In genomic region chr2:217940261-217941220, GRCh38 we compare ENCODE assay signal across 13 cellular contexts.
DNase-seq lines count a peak whose midpoint lies in the region; ATAC-seq and TF ChIP-seq lines count a peak whose summit lies in the region.
"Had no signal": no experiment of that assay in that cellular context is flagged by ENCODE, and none has a peak within 500 bp of the region (broad histone marks: within the 10 kb centered on the region; RNA-seq: fewer than 3 reads in every experiment).

No MANE protein-coding gene starts in this region.

- H3K27me3 ChIP-seq in ascending aorta (no peaks in the 10 kb centered on the region), fibroblast of lung (ENCODE audit: control insufficient read depth, insufficient read depth, low read length) (no peaks in the 10 kb centered on the region), osteoblast (ENCODE audit: insufficient read depth, low read length) (no peaks in the 10 kb centered on the region), transverse colon (no peaks in the 10 kb centered on the region)

- H4K20me1 ChIP-seq in fibroblast of lung (ENCODE audit: control insufficient read depth, extremely low read depth, insufficient read depth, low read length): no peaks in the 10 kb centered on the region
- peaks cover 48% of the 10 kb centered on the region for H4K20me1 ChIP-seq in osteoblast (ENCODE audit: insufficient read depth, low read length)

- WGBS in transverse colon (ENCODE audit: low coverage in 1 of 2), 2 donors: 78 to 100% methylated on average over 1 to 13 of the region's 13 CpGs

- intact Hi-C loops in ascending aorta (cut with DNase I): loop anchor here (5.0 kb wide), 1 partner anchor 153 kb away; no protein-coding TSS in a partner anchor
- intact Hi-C loops in transverse colon (cut with DNase I; ENCODE audit: low total_unique reads): loop anchor here (5.0 kb wide), 1 partner anchor 47 kb away; no protein-coding TSS in a partner anchor

- in situ Hi-C loops in transverse colon (cut with MboI; ENCODE audit: low pct_ligation_motif_present in 1 of 4, low pct_unique_long_range_greater_than_20kb in 1 of 4, low sequenced_read_pairs in 3 of 4): no loop called here

- no peak for TF ChIP-seq EP300 in transverse colon (IDR thresholded peaks at IDR 0.05; ENCODE audit: low read depth)

- H3K4me2 ChIP-seq in fibroblast of lung (ENCODE audit: extremely low read depth, insufficient read depth, low read length): no peak overlapping the region
- peak overlapping the region; percentile 99 for H3K4me2 ChIP-seq in osteoblast (ENCODE audit: insufficient read depth, low read length)

- H3K9ac ChIP-seq in fibroblast of lung (ENCODE audit: insufficient read depth, low read length): peak overlapping the region; percentile 33

- TF ChIP-seq CTCF in ascending aorta (IDR thresholded peaks at IDR 0.05) (no peak), fibroblast of lung (conservative IDR thresholded peaks at IDR 0.05 in 1 of 2, IDR thresholded peaks at IDR 0.05 in 1 of 2; ENCODE audit: low read depth in 1 of 2, low read length in 2 of 2) (no peak), osteoblast (IDR thresholded peaks at IDR 0.05; ENCODE audit: extremely low read depth, low read depth, low read length) (no peak), transverse colon (IDR thresholded peaks at IDR 0.05) (no peak)

- ATAC-seq in HG03025 (IDR thresholded peaks at IDR 0.05; ENCODE audit: low FRiP score, unreplicated experiment) (no peak), HG02840 (IDR thresholded peaks at IDR 0.05; ENCODE audit: low FRiP score, unreplicated experiment) (no peak)
- ATAC-seq: HCT116; stimulated activated memory B cell treated with anti-CD40 and anti-IgM and Interleukin-4, amounts not matched to agents 10 μg/mL and 1 μg/mL and 100 μg/mL, for 72 hours had no signal

- H3K27ac ChIP-seq in ascending aorta: peak overlapping the region; percentile 98 to 100
- H3K27ac ChIP-seq in fibroblast of lung (ENCODE audit: insufficient read depth, low read length): peak overlapping the region; percentile 14
- peak overlapping the region; percentile 66 for H3K27ac ChIP-seq in osteoblast (ENCODE audit: low read depth, low read length)
- peak overlapping the region; percentile 85 to 95 (median 89) for H3K27ac ChIP-seq in transverse colon

- no peaks in the 10 kb centered on the region for H3K9me3 ChIP-seq in ascending aorta
- H3K9me3 ChIP-seq in fibroblast of lung (ENCODE audit: control insufficient read depth, insufficient read depth, low read depth, low read length): no peaks in the 10 kb centered on the region
- H3K9me3 ChIP-seq in osteoblast (ENCODE audit: low read depth, low read length): no peaks in the 10 kb centered on the region
- no peaks in the 10 kb centered on the region for H3K9me3 ChIP-seq in transverse colon

- peaks cover 29 to 45% of the 10 kb centered on the region in 2 donors for H3K4me1 ChIP-seq in ascending aorta
- peaks cover 50% of the 10 kb centered on the region for H3K4me1 ChIP-seq in fibroblast of lung (ENCODE audit: control insufficient read depth, extremely low read depth, insufficient read depth, low read length)
- peaks cover 83% of the 10 kb centered on the region for H3K4me1 ChIP-seq in osteoblast (ENCODE audit: insufficient read depth, low read length)
- peaks cover 7 to 64% (median 32%) of the 10 kb centered on the region in 4 donors for H3K4me1 ChIP-seq in transverse colon

- DNase-seq in ascending aorta (ENCODE audit: low spot score in 2 of 2): no peak
- no peak for DNase-seq in fibroblast of lung (ENCODE audit: low read depth in 2 of 2)
- DNase-seq in osteoblast (ENCODE audit: insufficient read length, low spot score, missing footprints): no peak
- DNase-seq in transverse colon: no peak
- no peak for DNase-seq in activated CD8-positive, alpha-beta memory T cell treated with anti-CD3 and anti-CD28 coated beads, Interleukin-2, amount 50 U/mL, for 4 hours
- DNase-seq: activated T-cell treated with anti-CD3 and anti-CD28 coated beads, Interleukin-2, amount 50 U/mL, for 24 hours; MM.1S; NCI-H2171 treated with DMSO at 0.1 percent for 48 hours; stimulated activated CD4-positive, alpha-beta T cell treated with anti-CD3 and anti-CD28 coated beads, Interleukin-2, amount 100 ng/mL, for 48 hours had no signal

- H3K79me2 ChIP-seq in fibroblast of lung (ENCODE audit: control insufficient read depth, insufficient read depth, low read length) (peaks cover 66% of the 10 kb centered on the region), osteoblast (ENCODE audit: insufficient read depth, low read length) (peaks cover 74% of the 10 kb centered on the region)

- TF ChIP-seq POLR2A in transverse colon (IDR thresholded peaks at IDR 0.05): no peak

- H2AFZ ChIP-seq in fibroblast of lung (ENCODE audit: low read length) (no peak overlapping the region), osteoblast (ENCODE audit: low read length) (no peak overlapping the region)

- H3K4me3 ChIP-seq in ascending aorta (peak overlapping the region; percentile 64 to 81), fibroblast of lung (replicated peaks in 1 of 4; ENCODE audit: control extremely low read depth in 1 of 4, insufficient read depth in 1 of 4, low read depth in 3 of 4, low read length in 4 of 4) (no peak overlapping the region), osteoblast (ENCODE audit: insufficient read depth, low read length) (peak overlapping the region; percentile 76), transverse colon (peak overlapping the region; percentile 38 to 50 (median 42))

- peaks cover 21 to 42% of the 10 kb centered on the region in 2 donors for H3K36me3 ChIP-seq in ascending aorta
- H3K36me3 ChIP-seq in fibroblast of lung (ENCODE audit: control insufficient read depth, insufficient read depth, low read length): peaks cover 2% of the 10 kb centered on the region
- H3K36me3 ChIP-seq in osteoblast (ENCODE audit: insufficient read depth, low read length): peaks cover 4% of the 10 kb centered on the region
- no peaks in the 10 kb centered on the region for H3K36me3 ChIP-seq in transverse colon

Comparison
In these comparisons a context has a peak if more than half of its experiments do, and no peak if none do; other contexts are left out.
1. H3K27ac ChIP-seq: peak in every context shown above with its lines; median percentile 99 in ascending aorta; 89 in transverse colon; 66 in osteoblast; 14 in fibroblast of lung.
2. H3K4me3 ChIP-seq: peak in ascending aorta (2 of 2), osteoblast (single experiment) and transverse colon (4 of 4); none in fibroblast of lung (0 of 4).